In the genomic region with DNA sequence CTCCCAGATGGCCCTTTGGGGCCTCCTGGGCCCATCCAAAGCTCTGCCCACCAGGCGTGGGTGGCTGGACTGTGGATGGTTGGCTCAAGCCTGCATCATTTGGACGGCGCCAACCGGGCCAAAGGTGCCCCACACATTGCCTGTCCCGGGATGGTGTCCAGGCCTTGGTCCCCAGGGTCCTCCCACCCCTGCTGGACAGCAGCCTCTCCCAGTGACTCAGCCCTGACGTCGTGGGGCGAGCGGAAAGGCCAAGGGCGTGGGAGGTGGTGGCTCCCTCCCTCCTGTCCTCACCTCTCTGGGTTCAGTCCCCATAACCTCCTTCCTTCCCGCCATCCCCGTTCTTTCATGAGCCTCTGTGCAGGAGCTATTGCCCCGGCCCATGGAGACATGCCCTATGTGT, we compare ENCODE assay signal across 1 cellular context.
TF ChIP-seq lines count a peak whose summit lies in the region.

No MANE protein-coding gene starts in this region.

TF ChIP-seq in K562, 482 proteins besides CTCF, POLR2A, EP300 and RAD21:
- TF ChIP-seq NR2C2 (CRISPR knock-in tag; IDR thresholded peaks at IDR 0.05) = 0 out of 2 replicates have a peak, but pooled peaks have one; percentile 33
- no peak for TF ChIP-seq NR2C2 (tag; IDR thresholded peaks at IDR 0.05)
- peak; percentile 78 for TF ChIP-seq FOSL1 (tag; conservative IDR thresholded peaks at IDR 0.05)
- TF ChIP-seq, protein P1, sequence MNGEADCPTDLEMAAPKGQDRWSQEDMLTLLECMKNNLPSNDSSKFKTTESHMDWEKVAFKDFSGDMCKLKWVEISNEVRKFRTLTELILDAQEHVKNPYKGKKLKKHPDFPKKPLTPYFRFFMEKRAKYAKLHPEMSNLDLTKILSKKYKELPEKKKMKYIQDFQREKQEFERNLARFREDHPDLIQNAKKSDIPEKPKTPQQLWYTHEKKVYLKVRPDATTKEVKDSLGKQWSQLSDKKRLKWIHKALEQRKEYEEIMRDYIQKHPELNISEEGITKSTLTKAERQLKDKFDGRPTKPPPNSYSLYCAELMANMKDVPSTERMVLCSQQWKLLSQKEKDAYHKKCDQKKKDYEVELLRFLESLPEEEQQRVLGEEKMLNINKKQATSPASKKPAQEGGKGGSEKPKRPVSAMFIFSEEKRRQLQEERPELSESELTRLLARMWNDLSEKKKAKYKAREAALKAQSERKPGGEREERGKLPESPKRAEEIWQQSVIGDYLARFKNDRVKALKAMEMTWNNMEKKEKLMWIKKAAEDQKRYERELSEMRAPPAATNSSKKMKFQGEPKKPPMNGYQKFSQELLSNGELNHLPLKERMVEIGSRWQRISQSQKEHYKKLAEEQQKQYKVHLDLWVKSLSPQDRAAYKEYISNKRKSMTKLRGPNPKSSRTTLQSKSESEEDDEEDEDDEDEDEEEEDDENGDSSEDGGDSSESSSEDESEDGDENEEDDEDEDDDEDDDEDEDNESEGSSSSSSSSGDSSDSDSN (IDR thresholded peaks at IDR 0.05; ENCODE audit: borderline replicate concordance in 1 of 2, low read depth in 2 of 2, low read length in 2 of 2) = no peak
- TF ChIP-seq, protein P2, sequence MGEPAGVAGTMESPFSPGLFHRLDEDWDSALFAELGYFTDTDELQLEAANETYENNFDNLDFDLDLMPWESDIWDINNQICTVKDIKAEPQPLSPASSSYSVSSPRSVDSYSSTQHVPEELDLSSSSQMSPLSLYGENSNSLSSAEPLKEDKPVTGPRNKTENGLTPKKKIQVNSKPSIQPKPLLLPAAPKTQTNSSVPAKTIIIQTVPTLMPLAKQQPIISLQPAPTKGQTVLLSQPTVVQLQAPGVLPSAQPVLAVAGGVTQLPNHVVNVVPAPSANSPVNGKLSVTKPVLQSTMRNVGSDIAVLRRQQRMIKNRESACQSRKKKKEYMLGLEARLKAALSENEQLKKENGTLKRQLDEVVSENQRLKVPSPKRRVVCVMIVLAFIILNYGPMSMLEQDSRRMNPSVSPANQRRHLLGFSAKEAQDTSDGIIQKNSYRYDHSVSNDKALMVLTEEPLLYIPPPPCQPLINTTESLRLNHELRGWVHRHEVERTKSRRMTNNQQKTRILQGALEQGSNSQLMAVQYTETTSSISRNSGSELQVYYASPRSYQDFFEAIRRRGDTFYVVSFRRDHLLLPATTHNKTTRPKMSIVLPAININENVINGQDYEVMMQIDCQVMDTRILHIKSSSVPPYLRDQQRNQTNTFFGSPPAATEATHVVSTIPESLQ (CRISPR knock-in tag; IDR thresholded peaks at IDR 0.05) = no peak
- TF ChIP-seq L3MBTL2 (IDR thresholded peaks at IDR 0.05) = no peak
- no peak for TF ChIP-seq ZNF134 (CRISPR knock-in tag; conservative IDR thresholded peaks at IDR 0.05)
- TF ChIP-seq ATF1 (CRISPR knock-in tag; IDR thresholded peaks at IDR 0.05) = no peak
- TF ChIP-seq ATF1 (tag; IDR thresholded peaks at IDR 0.05) = peak; percentile 76
- TF ChIP-seq EHMT2 (IDR thresholded peaks at IDR 0.05) = peak; percentile 79
- 0 out of 2 replicates have a peak, but pooled peaks have one; percentile 19 for TF ChIP-seq SMARCA4 (IDR thresholded peaks at IDR 0.05)
- TF ChIP-seq CREB1 (IDR thresholded peaks at IDR 0.05) = peak; percentile 48; the same call in 1 of the 2 replicates
- TF ChIP-seq CREB1 (CRISPR knock-in tag; IDR thresholded peaks at IDR 0.05) = peak; percentile 61; the same call in 1 of the 2 replicates
- TF ChIP-seq, protein P3, sequence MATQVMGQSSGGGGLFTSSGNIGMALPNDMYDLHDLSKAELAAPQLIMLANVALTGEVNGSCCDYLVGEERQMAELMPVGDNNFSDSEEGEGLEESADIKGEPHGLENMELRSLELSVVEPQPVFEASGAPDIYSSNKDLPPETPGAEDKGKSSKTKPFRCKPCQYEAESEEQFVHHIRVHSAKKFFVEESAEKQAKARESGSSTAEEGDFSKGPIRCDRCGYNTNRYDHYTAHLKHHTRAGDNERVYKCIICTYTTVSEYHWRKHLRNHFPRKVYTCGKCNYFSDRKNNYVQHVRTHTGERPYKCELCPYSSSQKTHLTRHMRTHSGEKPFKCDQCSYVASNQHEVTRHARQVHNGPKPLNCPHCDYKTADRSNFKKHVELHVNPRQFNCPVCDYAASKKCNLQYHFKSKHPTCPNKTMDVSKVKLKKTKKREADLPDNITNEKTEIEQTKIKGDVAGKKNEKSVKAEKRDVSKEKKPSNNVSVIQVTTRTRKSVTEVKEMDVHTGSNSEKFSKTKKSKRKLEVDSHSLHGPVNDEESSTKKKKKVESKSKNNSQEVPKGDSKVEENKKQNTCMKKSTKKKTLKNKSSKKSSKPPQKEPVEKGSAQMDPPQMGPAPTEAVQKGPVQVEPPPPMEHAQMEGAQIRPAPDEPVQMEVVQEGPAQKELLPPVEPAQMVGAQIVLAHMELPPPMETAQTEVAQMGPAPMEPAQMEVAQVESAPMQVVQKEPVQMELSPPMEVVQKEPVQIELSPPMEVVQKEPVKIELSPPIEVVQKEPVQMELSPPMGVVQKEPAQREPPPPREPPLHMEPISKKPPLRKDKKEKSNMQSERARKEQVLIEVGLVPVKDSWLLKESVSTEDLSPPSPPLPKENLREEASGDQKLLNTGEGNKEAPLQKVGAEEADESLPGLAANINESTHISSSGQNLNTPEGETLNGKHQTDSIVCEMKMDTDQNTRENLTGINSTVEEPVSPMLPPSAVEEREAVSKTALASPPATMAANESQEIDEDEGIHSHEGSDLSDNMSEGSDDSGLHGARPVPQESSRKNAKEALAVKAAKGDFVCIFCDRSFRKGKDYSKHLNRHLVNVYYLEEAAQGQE (CRISPR knock-in tag; IDR thresholded peaks at IDR 0.05; ENCODE audit: low read depth) = peak; percentile 93
- TF ChIP-seq JUND (IDR thresholded peaks at IDR 0.05; ENCODE audit: borderline replicate concordance, low read depth, low read length) = peak; percentile 89
- TF ChIP-seq JUND (tag; IDR thresholded peaks at IDR 0.05; ENCODE audit: borderline replicate concordance, low read depth, low read length) = peak; percentile 66; the same call in 2 of the 3 replicates
- peak; percentile 63 for TF ChIP-seq NFE2 (IDR thresholded peaks at IDR 0.05; ENCODE audit: low read depth)
- TF ChIP-seq CREM (IDR thresholded peaks at IDR 0.05; ENCODE audit: low read depth) = peak; percentile 90
- TF ChIP-seq RCOR1 (IDR thresholded peaks at IDR 0.05; ENCODE audit: borderline replicate concordance in 1 of 2, low read depth in 2 of 2, low read length in 2 of 2) = peak in 1 of 2 experiments; percentile 45; a peak in 1 of 4 replicates
- TF ChIP-seq ZBTB17 (CRISPR knock-in tag; IDR thresholded peaks at IDR 0.05) = no peak
- TF ChIP-seq ZNF133 (CRISPR knock-in tag; IDR thresholded peaks at IDR 0.05) = no peak
- no peak for TF ChIP-seq NCOR1 (IDR thresholded peaks at IDR 0.05)
- TF ChIP-seq, protein P4, sequence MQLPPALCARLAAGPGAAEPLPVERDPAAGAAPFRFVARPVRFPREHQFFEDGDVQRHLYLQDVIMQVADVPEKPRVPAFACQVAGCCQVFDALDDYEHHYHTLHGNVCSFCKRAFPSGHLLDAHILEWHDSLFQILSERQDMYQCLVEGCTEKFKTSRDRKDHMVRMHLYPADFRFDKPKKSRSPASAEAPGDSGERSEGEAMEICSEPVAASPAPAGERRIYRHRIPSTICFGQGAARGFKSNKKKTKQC (CRISPR knock-in tag; IDR thresholded peaks at IDR 0.05) = no peak
- TF ChIP-seq ARID1B (IDR thresholded peaks at IDR 0.05) = 0 out of 2 replicates have a peak, but pooled peaks have one; percentile 14
- TF ChIP-seq, protein P5, sequence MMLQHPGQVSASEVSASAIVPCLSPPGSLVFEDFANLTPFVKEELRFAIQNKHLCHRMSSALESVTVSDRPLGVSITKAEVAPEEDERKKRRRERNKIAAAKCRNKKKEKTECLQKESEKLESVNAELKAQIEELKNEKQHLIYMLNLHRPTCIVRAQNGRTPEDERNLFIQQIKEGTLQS (IDR thresholded peaks at IDR 0.05) = peak; percentile 65
- TF ChIP-seq, protein P5 (CRISPR knock-in tag; conservative IDR thresholded peaks at IDR 0.05) = no peak
- TF ChIP-seq, protein P6, sequence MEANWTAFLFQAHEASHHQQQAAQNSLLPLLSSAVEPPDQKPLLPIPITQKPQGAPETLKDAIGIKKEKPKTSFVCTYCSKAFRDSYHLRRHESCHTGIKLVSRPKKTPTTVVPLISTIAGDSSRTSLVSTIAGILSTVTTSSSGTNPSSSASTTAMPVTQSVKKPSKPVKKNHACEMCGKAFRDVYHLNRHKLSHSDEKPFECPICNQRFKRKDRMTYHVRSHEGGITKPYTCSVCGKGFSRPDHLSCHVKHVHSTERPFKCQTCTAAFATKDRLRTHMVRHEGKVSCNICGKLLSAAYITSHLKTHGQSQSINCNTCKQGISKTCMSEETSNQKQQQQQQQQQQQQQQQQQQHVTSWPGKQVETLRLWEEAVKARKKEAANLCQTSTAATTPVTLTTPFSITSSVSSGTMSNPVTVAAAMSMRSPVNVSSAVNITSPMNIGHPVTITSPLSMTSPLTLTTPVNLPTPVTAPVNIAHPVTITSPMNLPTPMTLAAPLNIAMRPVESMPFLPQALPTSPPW (CRISPR knock-in tag; IDR thresholded peaks at IDR 0.05) = peak; percentile 37; the same call in 1 of the 2 replicates
- no peak for TF ChIP-seq TEAD4 (IDR thresholded peaks at IDR 0.05; ENCODE audit: low read length)
- no peak for TF ChIP-seq TEAD4 (CRISPR knock-in tag; IDR thresholded peaks at IDR 0.05; ENCODE audit: borderline replicate concordance)
- no peak for TF ChIP-seq CC2D1A (IDR thresholded peaks at IDR 0.05)
- TF ChIP-seq MIER1 (IDR thresholded peaks at IDR 0.05; ENCODE audit: low read depth) = 0 out of 2 replicates have a peak, but pooled peaks have one; percentile 59
- 0 out of 2 replicates have a peak, but pooled peaks have one; percentile 43 for TF ChIP-seq ETV5 (CRISPR knock-in tag; IDR thresholded peaks at IDR 0.05; ENCODE audit: low read depth)
- no peak for TF ChIP-seq SETDB1 (IDR thresholded peaks at IDR 0.05; ENCODE audit: low read length)
- peak; percentile 58; the same call in 1 of the 2 replicates for TF ChIP-seq JUN (IDR thresholded peaks at IDR 0.05; ENCODE audit: borderline replicate concordance, low read depth, low read length)
- no peak for TF ChIP-seq JUN (CRISPR knock-in tag; IDR thresholded peaks at IDR 0.05; ENCODE audit: borderline replicate concordance)
- peak; percentile 90 for TF ChIP-seq EGR1 (conservative IDR thresholded peaks at IDR 0.05)
- no peak for TF ChIP-seq ZNF140 (CRISPR knock-in tag; IDR thresholded peaks at IDR 0.05)
- no peak for TF ChIP-seq KHSRP (IDR thresholded peaks at IDR 0.05)
- TF ChIP-seq, protein P7, sequence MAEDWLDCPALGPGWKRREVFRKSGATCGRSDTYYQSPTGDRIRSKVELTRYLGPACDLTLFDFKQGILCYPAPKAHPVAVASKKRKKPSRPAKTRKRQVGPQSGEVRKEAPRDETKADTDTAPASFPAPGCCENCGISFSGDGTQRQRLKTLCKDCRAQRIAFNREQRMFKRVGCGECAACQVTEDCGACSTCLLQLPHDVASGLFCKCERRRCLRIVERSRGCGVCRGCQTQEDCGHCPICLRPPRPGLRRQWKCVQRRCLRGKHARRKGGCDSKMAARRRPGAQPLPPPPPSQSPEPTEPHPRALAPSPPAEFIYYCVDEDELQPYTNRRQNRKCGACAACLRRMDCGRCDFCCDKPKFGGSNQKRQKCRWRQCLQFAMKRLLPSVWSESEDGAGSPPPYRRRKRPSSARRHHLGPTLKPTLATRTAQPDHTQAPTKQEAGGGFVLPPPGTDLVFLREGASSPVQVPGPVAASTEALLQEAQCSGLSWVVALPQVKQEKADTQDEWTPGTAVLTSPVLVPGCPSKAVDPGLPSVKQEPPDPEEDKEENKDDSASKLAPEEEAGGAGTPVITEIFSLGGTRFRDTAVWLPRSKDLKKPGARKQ (CRISPR knock-in tag; IDR thresholded peaks at IDR 0.05) = no peak
- peak; percentile 12; the same call in 1 of the 2 replicates for TF ChIP-seq TCF3 (CRISPR knock-in tag; IDR thresholded peaks at IDR 0.05)
